ENCODE assay signal across 18 cellular contexts in the genomic region with DNA sequence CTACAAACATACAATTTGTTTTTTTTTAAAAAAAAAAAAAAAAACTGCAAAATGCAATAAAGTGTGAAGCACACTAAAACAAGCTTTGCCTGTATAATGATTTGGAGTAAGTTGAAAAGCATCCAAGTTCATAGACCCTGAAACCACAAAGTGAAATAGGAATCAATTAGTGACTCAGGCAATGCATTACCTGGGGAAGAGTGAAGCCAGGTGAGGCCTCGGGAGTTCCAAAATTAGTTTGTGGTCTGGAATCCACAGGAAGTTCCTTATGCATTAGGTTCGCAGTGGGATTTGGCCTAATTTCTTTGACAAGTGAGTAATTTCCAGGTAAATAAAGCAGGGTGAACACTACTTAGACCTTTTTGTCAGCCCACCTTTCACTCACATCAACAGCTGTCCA.
DNase-seq lines count a peak whose midpoint lies in the region; ATAC-seq and TF ChIP-seq lines count a peak whose summit lies in the region.
"Had no signal": no experiment of that assay in that cellular context is flagged by ENCODE, and none has a peak within 500 bp of the region (broad histone marks: within the 10 kb centered on the region; RNA-seq: fewer than 3 reads in every experiment).

No MANE protein-coding gene starts in this region.

- no peak overlapping the region for H3K4me2 ChIP-seq in PC-3 (ENCODE audit: low read length)
- H3K4me2 ChIP-seq: PC-9 had no signal

- H3K4me3 ChIP-seq in PC-3 (ENCODE audit: low read length) (no peak overlapping the region), prostate gland (no peak overlapping the region)
- H3K4me3 ChIP-seq: PC-9, SJSA1 had no signal

- intact Hi-C loops in PC-3 (cut with micrococcal nuclease) (no loop called here), prostate gland (cut with DNase I) (no loop called here), sciatic nerve (cut with DNase I) (no loop called here)

- BruUV-seq in PC-3 (replicated peaks; lab: Mats Ljungman, UMichigan) = no TSS peak

- H4K20me1 ChIP-seq in PC-3 (ENCODE audit: low read length) = no peaks in the 10 kb centered on the region

- 60% methylated on average over 2 of the region's 2 CpGs for WGBS in prostate gland

- no peaks in the 10 kb centered on the region for H3F3A ChIP-seq in PC-3 (ENCODE audit: low read length, unreplicated experiment)

- POLR2A ChIA-PET in PC-3 (lab: Charles Lee; ENCODE audit: unreplicated experiment) = no interaction called here

- H3K27me3 ChIP-seq in PC-3 (ENCODE audit: low read length) (no peaks in the 10 kb centered on the region), foreskin keratinocyte (peaks cover 18% of the 10 kb centered on the region), prostate gland (replicated peaks; ENCODE audit: insufficient read depth) (no peaks in the 10 kb centered on the region)
- H3K27me3 ChIP-seq: SJSA1 had no signal

- no peaks in the 10 kb centered on the region for H3K9me2 ChIP-seq in PC-3 (replicated peaks; ENCODE audit: low read length)

- DNase-seq in NCI-H2081 (lab: John Stamatoyannopoulos, UW) (peak; percentile 27 to 38), NCI-H2081 treated with DMSO at 0.1 percent for 48 hours (lab: John Stamatoyannopoulos, UW) (no peak), PC-3 (peak; percentile 82), foreskin keratinocyte (peak; percentile 86 to 95), prostate gland (ENCODE audit: low spot score) (no peak), AG08395 (ENCODE audit: low spot score) (no peak), sciatic nerve (ENCODE audit: low spot score) (no peak)
- DNase-seq: 8988T, COR-L47, DMS153, GDM1, GOT3, NCI-H1105 treated with DMSO at 0.1 percent for 48 hours, NCI-H2029 treated with DMSO at 0.1 percent for 48 hours, NCI-H510A had no signal

- TF ChIP-seq CTCF in PC-3 (conservative IDR thresholded peaks at IDR 0.05; ENCODE audit: low read depth, low read length) = no peak
- no peak for TF ChIP-seq CTCF in foreskin keratinocyte (conservative IDR thresholded peaks at IDR 0.05)
- TF ChIP-seq CTCF in prostate gland (IDR thresholded peaks at IDR 0.05) = no peak

- no peak overlapping the region for H3K27ac ChIP-seq in PC-3 (ENCODE audit: low read length)
- H3K27ac ChIP-seq in foreskin keratinocyte = no peak overlapping the region
- no peak overlapping the region for H3K27ac ChIP-seq in prostate gland
- H3K27ac ChIP-seq: PC-9, SJSA1 had no signal

- H3K9ac ChIP-seq in PC-3 (ENCODE audit: low read length) = no peak overlapping the region

- ATAC-seq in PC-3 (no peak), foreskin keratinocyte (peak; percentile 94), GM19035 (IDR thresholded peaks at IDR 0.05; ENCODE audit: unreplicated experiment) (no peak), sciatic nerve (no peak)

- H2AFZ ChIP-seq in PC-3 (ENCODE audit: low read length) = no peak overlapping the region
- H2AFZ ChIP-seq: PC-9 had no signal

- CTCF ChIA-PET in PC-3 (lab: Charles Lee) = no interaction called here

- H3K4me1 ChIP-seq in PC-3 (ENCODE audit: insufficient read depth, low read length) (peaks cover 21% of the 10 kb centered on the region), foreskin keratinocyte (peaks cover 28% of the 10 kb centered on the region), prostate gland (replicated peaks) (no peaks in the 10 kb centered on the region)
- H3K4me1 ChIP-seq: SJSA1 had no signal

- peaks cover 33% of the 10 kb centered on the region for H3K9me3 ChIP-seq in PC-3 (ENCODE audit: low read length)
- H3K9me3 ChIP-seq in prostate gland = no peaks in the 10 kb centered on the region

- no peak for TF ChIP-seq POLR2A in prostate gland (IDR thresholded peaks at IDR 0.05)

- H3K36me3 ChIP-seq in PC-3 (ENCODE audit: low read depth, low read length) (no peaks in the 10 kb centered on the region), prostate gland (no peaks in the 10 kb centered on the region)
- H3K36me3 ChIP-seq: SJSA1 had no signal

- H3K79me2 ChIP-seq in PC-3 (ENCODE audit: low read length) = no peaks in the 10 kb centered on the region

Comparison
In these comparisons a context has a peak if more than half of its experiments do, and no peak if none do; other contexts are left out.
1. DNase-seq: peak in NCI-H2081 (2 of 2), PC-3 (single experiment) and foreskin keratinocyte (2 of 2); none in NCI-H2081 treated with DMSO at 0.1 percent for 48 hours (single experiment), prostate gland (single experiment), AG08395 (single experiment) and sciatic nerve (single experiment).